1 cellular context compared by ENCODE assay signal in genomic region chr2:122433123-122433754, GRCh38.
TF ChIP-seq lines count a peak whose summit lies in the region.

No MANE protein-coding gene starts in this region.

TF ChIP-seq in SK-N-SH, 30 proteins besides CTCF, POLR2A, EP300 and RAD21 (continued from another document):
- TF ChIP-seq USF1 (IDR thresholded peaks at IDR 0.05; ENCODE audit: borderline replicate concordance, low read depth): no peak
- TF ChIP-seq ELF1 (IDR thresholded peaks at IDR 0.05): no peak
- no peak for TF ChIP-seq MXI1 (IDR thresholded peaks at IDR 0.05; ENCODE audit: low read depth, low read length)
